In the genomic region with DNA sequence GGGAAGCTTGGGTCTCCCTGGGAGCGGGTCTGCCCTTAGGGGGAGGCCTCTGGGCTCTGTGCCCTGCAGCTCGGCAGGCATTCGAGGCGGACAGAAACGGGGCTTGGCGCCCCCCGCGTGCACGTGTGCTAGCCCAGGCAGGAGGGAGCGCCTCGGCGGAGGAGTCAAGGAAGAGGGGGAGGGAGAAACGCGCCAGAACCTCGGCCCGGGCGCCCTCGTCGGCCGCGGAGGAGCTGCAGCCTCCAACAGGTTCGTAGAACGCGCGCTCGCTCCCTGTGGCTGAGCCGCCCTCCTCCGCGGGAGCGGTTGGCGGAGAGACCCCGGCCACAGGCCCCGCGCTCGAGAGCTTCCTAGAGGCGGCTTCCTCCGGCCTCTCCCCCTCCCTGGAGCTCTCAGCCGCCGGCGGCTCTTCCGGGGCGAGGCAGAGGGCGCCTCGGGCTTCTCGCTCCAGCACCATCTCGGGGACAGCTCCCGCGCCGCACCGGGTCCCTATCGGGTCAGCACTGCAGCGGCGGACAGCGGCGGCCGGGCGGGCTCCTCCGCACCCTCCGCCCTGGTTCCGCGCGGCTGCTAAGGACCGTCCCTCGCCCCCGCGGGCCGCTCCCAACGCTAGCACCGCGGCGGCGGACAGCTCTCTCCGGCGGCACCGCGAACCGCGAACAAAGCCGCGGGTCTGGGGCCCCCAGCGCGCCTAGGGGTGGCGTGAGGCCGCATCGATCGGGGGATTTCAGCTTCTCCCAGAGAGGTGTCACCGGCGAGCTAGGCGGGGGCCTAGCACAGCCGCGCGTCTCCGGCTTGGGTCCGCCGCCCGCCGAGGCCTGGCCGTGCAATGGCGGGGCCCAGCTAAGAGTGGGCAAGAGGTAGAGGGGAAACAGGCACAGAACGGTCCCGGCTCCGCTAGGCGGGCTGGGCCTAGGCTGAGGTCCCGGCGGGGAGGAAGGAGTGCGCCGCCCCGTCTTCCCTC, we compare ENCODE assay signal across 1 cellular context.
TF ChIP-seq lines count a peak whose summit lies in the region.

No MANE protein-coding gene starts in this region.

TF ChIP-seq in HepG2, 621 proteins besides CTCF, POLR2A, EP300 and RAD21 (continued from another document and continues in another):
- TF ChIP-seq ZSCAN20 (CRISPR knock-in tag; IDR thresholded peaks at IDR 0.05; ENCODE audit: borderline replicate concordance) (peak; percentile 99), ZNF264 (CRISPR knock-in tag; IDR thresholded peaks at IDR 0.05) (peak; percentile 99), SIN3B (IDR thresholded peaks at IDR 0.05; ENCODE audit: low read length) (peak; percentile 72), TGIF2 (CRISPR knock-in tag; IDR thresholded peaks at IDR 0.05) (peak; percentile 100), RCOR2 (CRISPR knock-in tag; IDR thresholded peaks at IDR 0.05) (peak; percentile 74), RBAK (CRISPR knock-in tag; IDR thresholded peaks at IDR 0.05) (peak; percentile 79; the same call in 1 of the 2 replicates), NFYC (CRISPR knock-in tag; IDR thresholded peaks at IDR 0.05) (peak; percentile 66), ZNF761 (CRISPR knock-in tag; conservative IDR thresholded peaks at IDR 0.05) (peak; percentile 100), ZNF12 (CRISPR knock-in tag; IDR thresholded peaks at IDR 0.05) (peak; percentile 98), IKZF1 (IDR thresholded peaks at IDR 0.05) (no peak), KLF13 (CRISPR knock-in tag; IDR thresholded peaks at IDR 0.05) (peak; percentile 99), ZNF256 (CRISPR knock-in tag; conservative IDR thresholded peaks at IDR 0.05) (peak; percentile 100), ELF1 (CRISPR knock-in tag; IDR thresholded peaks at IDR 0.05) (peak; percentile 77), ARNTL (CRISPR knock-in tag; IDR thresholded peaks at IDR 0.05) (peak; percentile 97), SIX4 (CRISPR knock-in tag; IDR thresholded peaks at IDR 0.05) (peak; percentile 96), ZNF841 (CRISPR knock-in tag; IDR thresholded peaks at IDR 0.05; ENCODE audit: borderline replicate concordance) (peak; percentile 99), STAT5B (CRISPR knock-in tag; IDR thresholded peaks at IDR 0.05) (peak; percentile 99), AGO1 (IDR thresholded peaks at IDR 0.05; ENCODE audit: low read depth, low read length, poor library complexity, severe bottlenecking) (no peak), ARHGAP35 (CRISPR knock-in tag; IDR thresholded peaks at IDR 0.05; ENCODE audit: borderline replicate concordance) (peak; percentile 100)
- TF ChIP-seq, protein P1, sequence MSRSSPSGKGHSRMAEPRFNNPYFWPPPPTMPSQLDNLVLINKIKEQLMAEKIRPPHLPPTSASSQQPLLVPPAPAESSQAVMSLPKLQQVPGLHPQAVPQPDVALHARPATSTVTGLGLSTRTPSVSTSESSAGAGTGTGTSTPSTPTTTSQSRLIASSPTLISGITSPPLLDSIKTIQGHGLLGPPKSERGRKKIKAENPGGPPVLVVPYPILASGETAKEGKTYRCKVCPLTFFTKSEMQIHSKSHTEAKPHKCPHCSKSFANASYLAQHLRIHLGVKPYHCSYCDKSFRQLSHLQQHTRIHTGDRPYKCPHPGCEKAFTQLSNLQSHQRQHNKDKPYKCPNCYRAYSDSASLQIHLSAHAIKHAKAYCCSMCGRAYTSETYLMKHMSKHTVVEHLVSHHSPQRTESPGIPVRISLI (CRISPR knock-in tag; IDR thresholded peaks at IDR 0.05; ENCODE audit: borderline replicate concordance) = peak; percentile 91
- TF ChIP-seq, protein P2, sequence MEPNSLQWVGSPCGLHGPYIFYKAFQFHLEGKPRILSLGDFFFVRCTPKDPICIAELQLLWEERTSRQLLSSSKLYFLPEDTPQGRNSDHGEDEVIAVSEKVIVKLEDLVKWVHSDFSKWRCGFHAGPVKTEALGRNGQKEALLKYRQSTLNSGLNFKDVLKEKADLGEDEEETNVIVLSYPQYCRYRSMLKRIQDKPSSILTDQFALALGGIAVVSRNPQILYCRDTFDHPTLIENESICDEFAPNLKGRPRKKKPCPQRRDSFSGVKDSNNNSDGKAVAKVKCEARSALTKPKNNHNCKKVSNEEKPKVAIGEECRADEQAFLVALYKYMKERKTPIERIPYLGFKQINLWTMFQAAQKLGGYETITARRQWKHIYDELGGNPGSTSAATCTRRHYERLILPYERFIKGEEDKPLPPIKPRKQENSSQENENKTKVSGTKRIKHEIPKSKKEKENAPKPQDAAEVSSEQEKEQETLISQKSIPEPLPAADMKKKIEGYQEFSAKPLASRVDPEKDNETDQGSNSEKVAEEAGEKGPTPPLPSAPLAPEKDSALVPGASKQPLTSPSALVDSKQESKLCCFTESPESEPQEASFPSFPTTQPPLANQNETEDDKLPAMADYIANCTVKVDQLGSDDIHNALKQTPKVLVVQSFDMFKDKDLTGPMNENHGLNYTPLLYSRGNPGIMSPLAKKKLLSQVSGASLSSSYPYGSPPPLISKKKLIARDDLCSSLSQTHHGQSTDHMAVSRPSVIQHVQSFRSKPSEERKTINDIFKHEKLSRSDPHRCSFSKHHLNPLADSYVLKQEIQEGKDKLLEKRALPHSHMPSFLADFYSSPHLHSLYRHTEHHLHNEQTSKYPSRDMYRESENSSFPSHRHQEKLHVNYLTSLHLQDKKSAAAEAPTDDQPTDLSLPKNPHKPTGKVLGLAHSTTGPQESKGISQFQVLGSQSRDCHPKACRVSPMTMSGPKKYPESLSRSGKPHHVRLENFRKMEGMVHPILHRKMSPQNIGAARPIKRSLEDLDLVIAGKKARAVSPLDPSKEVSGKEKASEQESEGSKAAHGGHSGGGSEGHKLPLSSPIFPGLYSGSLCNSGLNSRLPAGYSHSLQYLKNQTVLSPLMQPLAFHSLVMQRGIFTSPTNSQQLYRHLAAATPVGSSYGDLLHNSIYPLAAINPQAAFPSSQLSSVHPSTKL (CRISPR knock-in tag; IDR thresholded peaks at IDR 0.05) = peak; percentile 96
- TF ChIP-seq, protein P3, sequence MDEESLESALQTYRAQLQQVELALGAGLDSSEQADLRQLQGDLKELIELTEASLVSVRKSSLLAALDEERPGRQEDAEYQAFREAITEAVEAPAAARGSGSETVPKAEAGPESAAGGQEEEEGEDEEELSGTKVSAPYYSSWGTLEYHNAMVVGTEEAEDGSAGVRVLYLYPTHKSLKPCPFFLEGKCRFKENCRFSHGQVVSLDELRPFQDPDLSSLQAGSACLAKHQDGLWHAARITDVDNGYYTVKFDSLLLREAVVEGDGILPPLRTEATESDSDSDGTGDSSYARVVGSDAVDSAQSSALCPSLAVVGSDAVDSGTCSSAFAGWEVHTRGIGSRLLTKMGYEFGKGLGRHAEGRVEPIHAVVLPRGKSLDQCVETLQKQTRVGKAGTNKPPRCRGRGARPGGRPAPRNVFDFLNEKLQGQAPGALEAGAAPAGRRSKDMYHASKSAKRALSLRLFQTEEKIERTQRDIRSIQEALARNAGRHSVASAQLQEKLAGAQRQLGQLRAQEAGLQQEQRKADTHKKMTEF (CRISPR knock-in tag; IDR thresholded peaks at IDR 0.05) = peak; percentile 100
- TF ChIP-seq, protein P4, sequence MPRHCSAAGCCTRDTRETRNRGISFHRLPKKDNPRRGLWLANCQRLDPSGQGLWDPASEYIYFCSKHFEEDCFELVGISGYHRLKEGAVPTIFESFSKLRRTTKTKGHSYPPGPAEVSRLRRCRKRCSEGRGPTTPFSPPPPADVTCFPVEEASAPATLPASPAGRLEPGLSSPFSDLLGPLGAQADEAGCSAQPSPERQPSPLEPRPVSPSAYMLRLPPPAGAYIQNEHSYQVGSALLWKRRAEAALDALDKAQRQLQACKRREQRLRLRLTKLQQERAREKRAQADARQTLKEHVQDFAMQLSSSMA (CRISPR knock-in tag; IDR thresholded peaks at IDR 0.05) = peak; percentile 99
- TF ChIP-seq, protein P5, sequence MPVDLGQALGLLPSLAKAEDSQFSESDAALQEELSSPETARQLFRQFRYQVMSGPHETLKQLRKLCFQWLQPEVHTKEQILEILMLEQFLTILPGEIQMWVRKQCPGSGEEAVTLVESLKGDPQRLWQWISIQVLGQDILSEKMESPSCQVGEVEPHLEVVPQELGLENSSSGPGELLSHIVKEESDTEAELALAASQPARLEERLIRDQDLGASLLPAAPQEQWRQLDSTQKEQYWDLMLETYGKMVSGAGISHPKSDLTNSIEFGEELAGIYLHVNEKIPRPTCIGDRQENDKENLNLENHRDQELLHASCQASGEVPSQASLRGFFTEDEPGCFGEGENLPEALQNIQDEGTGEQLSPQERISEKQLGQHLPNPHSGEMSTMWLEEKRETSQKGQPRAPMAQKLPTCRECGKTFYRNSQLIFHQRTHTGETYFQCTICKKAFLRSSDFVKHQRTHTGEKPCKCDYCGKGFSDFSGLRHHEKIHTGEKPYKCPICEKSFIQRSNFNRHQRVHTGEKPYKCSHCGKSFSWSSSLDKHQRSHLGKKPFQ (CRISPR knock-in tag; IDR thresholded peaks at IDR 0.05; ENCODE audit: insufficient replicate concordance) = peak; percentile 99
- TF ChIP-seq, protein P6, sequence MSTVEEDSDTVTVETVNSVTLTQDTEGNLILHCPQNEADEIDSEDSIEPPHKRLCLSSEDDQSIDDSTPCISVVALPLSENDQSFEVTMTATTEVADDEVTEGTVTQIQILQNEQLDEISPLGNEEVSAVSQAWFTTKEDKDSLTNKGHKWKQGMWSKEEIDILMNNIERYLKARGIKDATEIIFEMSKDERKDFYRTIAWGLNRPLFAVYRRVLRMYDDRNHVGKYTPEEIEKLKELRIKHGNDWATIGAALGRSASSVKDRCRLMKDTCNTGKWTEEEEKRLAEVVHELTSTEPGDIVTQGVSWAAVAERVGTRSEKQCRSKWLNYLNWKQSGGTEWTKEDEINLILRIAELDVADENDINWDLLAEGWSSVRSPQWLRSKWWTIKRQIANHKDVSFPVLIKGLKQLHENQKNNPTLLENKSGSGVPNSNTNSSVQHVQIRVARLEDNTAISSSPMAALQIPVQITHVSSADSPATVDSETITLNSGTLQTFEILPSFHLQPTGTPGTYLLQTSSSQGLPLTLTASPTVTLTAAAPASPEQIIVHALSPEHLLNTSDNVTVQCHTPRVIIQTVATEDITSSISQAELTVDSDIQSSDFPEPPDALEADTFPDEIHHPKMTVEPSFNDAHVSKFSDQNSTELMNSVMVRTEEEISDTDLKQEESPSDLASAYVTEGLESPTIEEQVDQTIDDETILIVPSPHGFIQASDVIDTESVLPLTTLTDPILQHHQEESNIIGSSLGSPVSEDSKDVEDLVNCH (CRISPR knock-in tag; IDR thresholded peaks at IDR 0.05) = peak; percentile 98
- TF ChIP-seq, protein P7, sequence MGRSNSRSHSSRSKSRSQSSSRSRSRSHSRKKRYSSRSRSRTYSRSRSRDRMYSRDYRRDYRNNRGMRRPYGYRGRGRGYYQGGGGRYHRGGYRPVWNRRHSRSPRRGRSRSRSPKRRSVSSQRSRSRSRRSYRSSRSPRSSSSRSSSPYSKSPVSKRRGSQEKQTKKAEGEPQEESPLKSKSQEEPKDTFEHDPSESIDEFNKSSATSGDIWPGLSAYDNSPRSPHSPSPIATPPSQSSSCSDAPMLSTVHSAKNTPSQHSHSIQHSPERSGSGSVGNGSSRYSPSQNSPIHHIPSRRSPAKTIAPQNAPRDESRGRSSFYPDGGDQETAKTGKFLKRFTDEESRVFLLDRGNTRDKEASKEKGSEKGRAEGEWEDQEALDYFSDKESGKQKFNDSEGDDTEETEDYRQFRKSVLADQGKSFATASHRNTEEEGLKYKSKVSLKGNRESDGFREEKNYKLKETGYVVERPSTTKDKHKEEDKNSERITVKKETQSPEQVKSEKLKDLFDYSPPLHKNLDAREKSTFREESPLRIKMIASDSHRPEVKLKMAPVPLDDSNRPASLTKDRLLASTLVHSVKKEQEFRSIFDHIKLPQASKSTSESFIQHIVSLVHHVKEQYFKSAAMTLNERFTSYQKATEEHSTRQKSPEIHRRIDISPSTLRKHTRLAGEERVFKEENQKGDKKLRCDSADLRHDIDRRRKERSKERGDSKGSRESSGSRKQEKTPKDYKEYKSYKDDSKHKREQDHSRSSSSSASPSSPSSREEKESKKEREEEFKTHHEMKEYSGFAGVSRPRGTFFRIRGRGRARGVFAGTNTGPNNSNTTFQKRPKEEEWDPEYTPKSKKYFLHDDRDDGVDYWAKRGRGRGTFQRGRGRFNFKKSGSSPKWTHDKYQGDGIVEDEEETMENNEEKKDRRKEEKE (IDR thresholded peaks at IDR 0.05) = no peak
- TF ChIP-seq, protein P8, sequence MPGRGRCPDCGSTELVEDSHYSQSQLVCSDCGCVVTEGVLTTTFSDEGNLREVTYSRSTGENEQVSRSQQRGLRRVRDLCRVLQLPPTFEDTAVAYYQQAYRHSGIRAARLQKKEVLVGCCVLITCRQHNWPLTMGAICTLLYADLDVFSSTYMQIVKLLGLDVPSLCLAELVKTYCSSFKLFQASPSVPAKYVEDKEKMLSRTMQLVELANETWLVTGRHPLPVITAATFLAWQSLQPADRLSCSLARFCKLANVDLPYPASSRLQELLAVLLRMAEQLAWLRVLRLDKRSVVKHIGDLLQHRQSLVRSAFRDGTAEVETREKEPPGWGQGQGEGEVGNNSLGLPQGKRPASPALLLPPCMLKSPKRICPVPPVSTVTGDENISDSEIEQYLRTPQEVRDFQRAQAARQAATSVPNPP (CRISPR knock-in tag; IDR thresholded peaks at IDR 0.05) = peak; percentile 100
- TF ChIP-seq, protein P9, sequence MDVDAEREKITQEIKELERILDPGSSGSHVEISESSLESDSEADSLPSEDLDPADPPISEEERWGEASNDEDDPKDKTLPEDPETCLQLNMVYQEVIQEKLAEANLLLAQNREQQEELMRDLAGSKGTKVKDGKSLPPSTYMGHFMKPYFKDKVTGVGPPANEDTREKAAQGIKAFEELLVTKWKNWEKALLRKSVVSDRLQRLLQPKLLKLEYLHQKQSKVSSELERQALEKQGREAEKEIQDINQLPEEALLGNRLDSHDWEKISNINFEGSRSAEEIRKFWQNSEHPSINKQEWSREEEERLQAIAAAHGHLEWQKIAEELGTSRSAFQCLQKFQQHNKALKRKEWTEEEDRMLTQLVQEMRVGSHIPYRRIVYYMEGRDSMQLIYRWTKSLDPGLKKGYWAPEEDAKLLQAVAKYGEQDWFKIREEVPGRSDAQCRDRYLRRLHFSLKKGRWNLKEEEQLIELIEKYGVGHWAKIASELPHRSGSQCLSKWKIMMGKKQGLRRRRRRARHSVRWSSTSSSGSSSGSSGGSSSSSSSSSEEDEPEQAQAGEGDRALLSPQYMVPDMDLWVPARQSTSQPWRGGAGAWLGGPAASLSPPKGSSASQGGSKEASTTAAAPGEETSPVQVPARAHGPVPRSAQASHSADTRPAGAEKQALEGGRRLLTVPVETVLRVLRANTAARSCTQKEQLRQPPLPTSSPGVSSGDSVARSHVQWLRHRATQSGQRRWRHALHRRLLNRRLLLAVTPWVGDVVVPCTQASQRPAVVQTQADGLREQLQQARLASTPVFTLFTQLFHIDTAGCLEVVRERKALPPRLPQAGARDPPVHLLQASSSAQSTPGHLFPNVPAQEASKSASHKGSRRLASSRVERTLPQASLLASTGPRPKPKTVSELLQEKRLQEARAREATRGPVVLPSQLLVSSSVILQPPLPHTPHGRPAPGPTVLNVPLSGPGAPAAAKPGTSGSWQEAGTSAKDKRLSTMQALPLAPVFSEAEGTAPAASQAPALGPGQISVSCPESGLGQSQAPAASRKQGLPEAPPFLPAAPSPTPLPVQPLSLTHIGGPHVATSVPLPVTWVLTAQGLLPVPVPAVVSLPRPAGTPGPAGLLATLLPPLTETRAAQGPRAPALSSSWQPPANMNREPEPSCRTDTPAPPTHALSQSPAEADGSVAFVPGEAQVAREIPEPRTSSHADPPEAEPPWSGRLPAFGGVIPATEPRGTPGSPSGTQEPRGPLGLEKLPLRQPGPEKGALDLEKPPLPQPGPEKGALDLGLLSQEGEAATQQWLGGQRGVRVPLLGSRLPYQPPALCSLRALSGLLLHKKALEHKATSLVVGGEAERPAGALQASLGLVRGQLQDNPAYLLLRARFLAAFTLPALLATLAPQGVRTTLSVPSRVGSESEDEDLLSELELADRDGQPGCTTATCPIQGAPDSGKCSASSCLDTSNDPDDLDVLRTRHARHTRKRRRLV (CRISPR knock-in tag; IDR thresholded peaks at IDR 0.05) = peak; percentile 97
